ENCODE assay signal across 20 cellular contexts in genomic region chr2:145350011-145350410, GRCh38.
DNase-seq lines count a peak whose midpoint lies in the region; ATAC-seq and TF ChIP-seq lines count a peak whose summit lies in the region.
"Had no signal": no experiment of that assay in that cellular context is flagged by ENCODE, and none has a peak within 500 bp of the region (broad histone marks: within the 10 kb centered on the region; RNA-seq: fewer than 3 reads in every experiment).

No MANE protein-coding gene starts in this region.

- no peak for TF ChIP-seq POLR2A in gastrocnemius medialis (IDR thresholded peaks at IDR 0.05)

- no peak overlapping the region for H3K27ac ChIP-seq in gastrocnemius medialis
- H3K27ac ChIP-seq: Peyer's patch had no signal

- no peaks in the 10 kb centered on the region for H3K27me3 Mint-ChIP-seq in activated CD8-positive, alpha-beta T cell treated with anti-CD3 and anti-CD28 coated beads for 36 hours
- H3K27me3 Mint-ChIP-seq: activated naive CD4-positive, alpha-beta T cell treated with anti-CD3 and anti-CD28 coated beads, Interleukin-2, amount 50 U/mL, for 24 hours had no signal

- POLR2A ChIA-PET in activated CD8-positive, alpha-beta T cell treated with anti-CD3 and anti-CD28 coated beads for 36 hours (lab: Charles Lee): interaction anchor here (0.7 kb wide), 1 partner anchor 27 kb away, joined by 3 read pairs; no protein-coding TSS in a partner anchor

- H3K27me3 ChIP-seq in gastrocnemius medialis: no peaks in the 10 kb centered on the region
- H3K27me3 ChIP-seq: Peyer's patch had no signal

- H3K27ac Mint-ChIP-seq in activated CD8-positive, alpha-beta T cell treated with anti-CD3 and anti-CD28 coated beads for 36 hours: no peak overlapping the region
- H3K27ac Mint-ChIP-seq: activated naive CD4-positive, alpha-beta T cell treated with anti-CD3 and anti-CD28 coated beads, Interleukin-2, amount 50 U/mL, for 24 hours; nephron; stimulated activated effector memory CD8-positive, alpha-beta T cell treated with anti-CD3 and anti-CD28 coated beads, Interleukin-12 subunit alpha, Interleukin-12 subunit beta, amount 100 ng/mL, for 72 hours; type B pancreatic cell had no signal

- DNase-seq in AG08395 (ENCODE audit: low spot score): peak; percentile 77
- peak; percentile 12 for DNase-seq in HS-27A (ENCODE audit: low read depth)
- DNase-seq in astrocyte of the hippocampus (ENCODE audit: low read depth, low spot score): peak; percentile 48
- DNase-seq in kidney tubule cell (ENCODE audit: low spot score): peak; percentile 38
- no peak for DNase-seq in gastrocnemius medialis
- DNase-seq in activated CD8-positive, alpha-beta T cell treated with anti-CD3 and anti-CD28 coated beads for 36 hours: no peak
- DNase-seq in T-helper 9 cell: no peak
- DNase-seq: activated CD8-positive, alpha-beta memory T cell treated with anti-CD3 and anti-CD28 coated beads, Interleukin-2, amount 50 U/mL, for 4 hours; DMS 273 treated with DMSO at 0.1 percent for 48 hours; left ventricle myocardium superior; NCI-H2081; NCI-H526 treated with DMSO at 0.1 percent for 48 hours; Peyer's patch; T-helper 1 cell had no signal

- H3K36me3 Mint-ChIP-seq in activated CD8-positive, alpha-beta T cell treated with anti-CD3 and anti-CD28 coated beads for 36 hours (ENCODE audit: low read depth): no peaks in the 10 kb centered on the region
- H3K36me3 Mint-ChIP-seq: activated naive CD4-positive, alpha-beta T cell treated with anti-CD3 and anti-CD28 coated beads, Interleukin-2, amount 50 U/mL, for 24 hours; stimulated activated effector memory CD8-positive, alpha-beta T cell treated with anti-CD3 and anti-CD28 coated beads, Interleukin-12 subunit alpha, Interleukin-12 subunit beta, amount 100 ng/mL, for 72 hours; type B pancreatic cell had no signal

- TF ChIP-seq CTCF in gastrocnemius medialis (IDR thresholded peaks at IDR 0.05 in 4 of 5, conservative IDR thresholded peaks at IDR 0.05 in 1 of 5): no peak
- TF ChIP-seq CTCF in activated CD8-positive, alpha-beta T cell treated with anti-CD3 and anti-CD28 coated beads for 36 hours (IDR thresholded peaks at IDR 0.05): no peak

- no peaks in the 10 kb centered on the region for H3K4me1 Mint-ChIP-seq in activated CD8-positive, alpha-beta T cell treated with anti-CD3 and anti-CD28 coated beads for 36 hours (ENCODE audit: low read depth)
- H3K4me1 Mint-ChIP-seq: activated naive CD4-positive, alpha-beta T cell treated with anti-CD3 and anti-CD28 coated beads, Interleukin-2, amount 50 U/mL, for 24 hours; stimulated activated effector memory CD8-positive, alpha-beta T cell treated with anti-CD3 and anti-CD28 coated beads, Interleukin-12 subunit alpha, Interleukin-12 subunit beta, amount 100 ng/mL, for 72 hours had no signal

- in situ Hi-C loops in gastrocnemius medialis (cut with MboI; ENCODE audit: low sequenced_read_pairs in 4 of 4): no loop called here

- H3K36me3 ChIP-seq in gastrocnemius medialis: no peaks in the 10 kb centered on the region
- H3K36me3 ChIP-seq: HAP-1, Peyer's patch had no signal

- intact Hi-C loops in gastrocnemius medialis (cut with DNase I; ENCODE audit: low total_unique reads): no loop called here
- intact Hi-C loops in activated CD8-positive, alpha-beta T cell treated with anti-CD3 and anti-CD28 coated beads for 36 hours (cut with micrococcal nuclease): no loop called here

- H3K9me3 Mint-ChIP-seq in activated CD8-positive, alpha-beta T cell treated with anti-CD3 and anti-CD28 coated beads for 36 hours: no peaks in the 10 kb centered on the region
- H3K9me3 Mint-ChIP-seq: activated naive CD4-positive, alpha-beta T cell treated with anti-CD3 and anti-CD28 coated beads, Interleukin-2, amount 50 U/mL, for 24 hours; nephron; stimulated activated effector memory CD8-positive, alpha-beta T cell treated with anti-CD3 and anti-CD28 coated beads, Interleukin-12 subunit alpha, Interleukin-12 subunit beta, amount 100 ng/mL, for 72 hours; type B pancreatic cell had no signal

- CTCF ChIA-PET in activated CD8-positive, alpha-beta T cell treated with anti-CD3 and anti-CD28 coated beads for 36 hours (lab: Charles Lee): no interaction called here

- no peaks in the 10 kb centered on the region for H3K4me1 ChIP-seq in gastrocnemius medialis
- H3K4me1 ChIP-seq: HAP-1, Peyer's patch had no signal

- no peaks in the 10 kb centered on the region for H3K9me3 ChIP-seq in gastrocnemius medialis
- H3K9me3 ChIP-seq: HAP-1, Peyer's patch had no signal

- no peak overlapping the region for H3K4me3 Mint-ChIP-seq in activated CD8-positive, alpha-beta T cell treated with anti-CD3 and anti-CD28 coated beads for 36 hours
- H3K4me3 Mint-ChIP-seq: activated naive CD4-positive, alpha-beta T cell treated with anti-CD3 and anti-CD28 coated beads, Interleukin-2, amount 50 U/mL, for 24 hours; nephron; stimulated activated effector memory CD8-positive, alpha-beta T cell treated with anti-CD3 and anti-CD28 coated beads, Interleukin-12 subunit alpha, Interleukin-12 subunit beta, amount 100 ng/mL, for 72 hours; type B pancreatic cell had no signal

- H3K4me3 ChIP-seq in gastrocnemius medialis: no peak overlapping the region
- H3K4me3 ChIP-seq: HAP-1, Peyer's patch had no signal

- ATAC-seq in gastrocnemius medialis (no peak), HG03565 (IDR thresholded peaks at IDR 0.05; ENCODE audit: unreplicated experiment) (no peak)
- ATAC-seq in activated CD8-positive, alpha-beta T cell treated with anti-CD3 and anti-CD28 coated beads for 36 hours: no peak
- ATAC-seq: left ventricle myocardium superior; stimulated activated effector memory CD8-positive, alpha-beta T cell treated with anti-CD3 and anti-CD28 coated beads, Interleukin-12 subunit alpha, Interleukin-12 subunit beta, amount 100 ng/mL, for 72 hours had no signal

Comparison
In these comparisons a context has a peak if more than half of its experiments do, and no peak if none do; other contexts are left out.
1. DNase-seq: peak in AG08395 (single experiment), HS-27A (single experiment), astrocyte of the hippocampus (single experiment) and kidney tubule cell (single experiment); none in gastrocnemius medialis (0 of 2), activated CD8-positive, alpha-beta T cell treated with anti-CD3 and anti-CD28 coated beads for 36 hours (single experiment) and T-helper 9 cell (single experiment).